12 cellular contexts compared by ENCODE assay signal in the genomic region with DNA sequence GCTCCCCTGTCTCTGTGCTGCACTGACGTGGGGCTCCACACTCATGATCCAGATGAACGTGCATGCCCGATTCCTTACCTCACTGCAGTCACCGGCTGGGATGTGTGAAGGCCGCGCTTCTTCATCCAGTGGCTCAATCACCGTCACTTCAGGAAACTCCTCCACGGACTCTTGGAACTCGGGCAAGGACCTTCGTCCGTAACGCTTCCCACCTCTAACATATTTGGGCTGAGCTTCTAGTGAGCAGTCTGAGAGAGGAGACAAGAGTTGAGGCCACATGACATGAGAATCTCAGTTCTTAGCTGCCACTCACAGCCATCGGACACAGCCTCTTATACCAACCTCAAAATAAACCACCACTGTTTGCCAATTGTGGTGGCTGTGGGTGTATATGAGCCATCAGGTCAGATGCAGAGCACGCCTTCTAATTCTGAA. TPM values are rescaled to one million over a fixed set of nuclear protein-coding genes. Genes with fewer than 3 reads are reported as not detected.
DNase-seq lines count a peak whose midpoint lies in the region; ATAC-seq and TF ChIP-seq lines count a peak whose summit lies in the region.
"Had no signal": no experiment of that assay in that cellular context is flagged by ENCODE, and none has a peak within 500 bp of the region (broad histone marks: within the 10 kb centered on the region; RNA-seq: fewer than 3 reads in every experiment).

No MANE protein-coding gene starts in this region.

- H3K4me3 Mint-ChIP-seq in activated naive CD4-positive, alpha-beta T cell treated with anti-CD3 and anti-CD28 coated beads, Interleukin-2, amount 50 U/mL, for 24 hours = peak overlapping the region; percentile 84

- BruUV-seq in OCI-LY7 (replicated peaks; lab: Mats Ljungman, UMichigan) = no TSS peak

- H3K4me1 Mint-ChIP-seq in activated naive CD4-positive, alpha-beta T cell treated with anti-CD3 and anti-CD28 coated beads, Interleukin-2, amount 50 U/mL, for 24 hours = peaks cover 88% of the 10 kb centered on the region

- H3K79me2 ChIP-seq in OCI-LY7 (ENCODE audit: insufficient read depth, low read depth, low read length) = peaks cover 68% of the 10 kb centered on the region

- DNase-seq in activated naive CD4-positive, alpha-beta T cell treated with Interleukin-2 at 50 U/mL for 16 hours = no peak
- peak; percentile 50 for DNase-seq in OCI-LY7 (ENCODE audit: low spot score)
- peak in 2 of 5 donors; percentile 45 to 50 for DNase-seq in heart left ventricle
- no peak for DNase-seq in omental fat pad (ENCODE audit: low spot score)
- DNase-seq in prostate gland (ENCODE audit: low spot score) = no peak
- DNase-seq: AML-193, aorta, NCI-H146, NCI-H748 treated with DMSO at 0.1 percent for 48 hours had no signal

- H3K36me3 ChIP-seq in OCI-LY7 (ENCODE audit: insufficient read depth, low read length) = peaks cover 50% of the 10 kb centered on the region
- peaks cover 0 to 41% (median 22%) of the 10 kb centered on the region in 9 donors for H3K36me3 ChIP-seq in heart left ventricle
- no peaks in the 10 kb centered on the region for H3K36me3 ChIP-seq in prostate gland

- no peaks in the 10 kb centered on the region for H3K9me2 ChIP-seq in OCI-LY7 (ENCODE audit: insufficient read depth, low read length)

- ATAC-seq in heart left ventricle (peak; percentile 85 to 91 (median 90)), omental fat pad (ENCODE audit: low FRiP score) (no peak), HG03521 (IDR thresholded peaks at IDR 0.05; ENCODE audit: unreplicated experiment) (no peak)

- H3K9me3 ChIP-seq in OCI-LY7 (ENCODE audit: low read length) (no peaks in the 10 kb centered on the region), heart left ventricle (no peaks in the 10 kb centered on the region), prostate gland (no peaks in the 10 kb centered on the region)

- 47 to 74% (median 58%) methylated on average over 14 of the region's 14 CpGs for WGBS in heart left ventricle, 4 donors
- WGBS in prostate gland = 94% methylated on average over 14 of the region's 14 CpGs

- no peaks in the 10 kb centered on the region for H3K9me3 Mint-ChIP-seq in activated naive CD4-positive, alpha-beta T cell treated with anti-CD3 and anti-CD28 coated beads, Interleukin-2, amount 50 U/mL, for 24 hours

- CTCF ChIA-PET in OCI-LY7 (lab: Charles Lee; ENCODE audit: unreplicated experiment) = interaction anchor here (0.6 to 2.8 kb wide), 5 partner anchors 13 to 68 kb away, joined by 3 to 24 read pairs (median 4); no protein-coding TSS in a partner anchor

- no peaks in the 10 kb centered on the region for H3K27me3 ChIP-seq in heart left ventricle
- H3K27me3 ChIP-seq in prostate gland (replicated peaks; ENCODE audit: insufficient read depth) = no peaks in the 10 kb centered on the region

- H3K27me3 Mint-ChIP-seq in activated naive CD4-positive, alpha-beta T cell treated with anti-CD3 and anti-CD28 coated beads, Interleukin-2, amount 50 U/mL, for 24 hours = no peaks in the 10 kb centered on the region

- H3K4me2 ChIP-seq in OCI-LY7 (ENCODE audit: low read length) = peak overlapping the region; percentile 83

- TF ChIP-seq CTCF in OCI-LY7 (conservative IDR thresholded peaks at IDR 0.05; ENCODE audit: low read length) (no peak), heart left ventricle (IDR thresholded peaks at IDR 0.05) (no peak), omental fat pad (IDR thresholded peaks at IDR 0.05) (no peak), prostate gland (IDR thresholded peaks at IDR 0.05) (no peak)

- H3K4me1 ChIP-seq in OCI-LY7 (ENCODE audit: insufficient read depth, low read length, poor library complexity, severe bottlenecking) = peaks cover 100% of the 10 kb centered on the region
- H3K4me1 ChIP-seq in heart left ventricle = peaks cover 0 to 38% (median 5%) of the 10 kb centered on the region in 12 donors
- no peaks in the 10 kb centered on the region for H3K4me1 ChIP-seq in prostate gland (replicated peaks)

- H3K27ac ChIP-seq in OCI-LY7 (ENCODE audit: low read depth, low read length, poor library complexity, severe bottlenecking) (peak overlapping the region; percentile 97), heart left ventricle (peak overlapping the region in 11 of 12 donors; percentile 45 to 85 (median 74)), temporal lobe (ENCODE audit: low read depth, low read length) (peak overlapping the region; percentile 14), prostate gland (no peak overlapping the region)

- TF ChIP-seq POLR2A in heart left ventricle (IDR thresholded peaks at IDR 0.05) (no peak), prostate gland (IDR thresholded peaks at IDR 0.05) (no peak)

- intact Hi-C loops in OCI-LY7 (cut with micrococcal nuclease; ENCODE audit: unreplicated experiment) (loop anchor here (2.0 to 10.0 kb wide), 2 partner anchors 20 to 452 kb away; partner anchors contain the start of gene TMX1), heart left ventricle (cut with DNase I) (loop anchor here in 3 of 10 donors (5.0 to 10.0 kb wide), 4 partner anchors 35 to 70 kb away; partner anchors contain the start of gene NIN (in 1 of the 3)), prostate gland (cut with DNase I) (no loop called here)

- H3K27ac Mint-ChIP-seq in activated naive CD4-positive, alpha-beta T cell treated with anti-CD3 and anti-CD28 coated beads, Interleukin-2, amount 50 U/mL, for 24 hours = peak overlapping the region; percentile 96

- POLR2A ChIA-PET in OCI-LY7 (lab: Charles Lee) = interaction anchor here (0.6 to 18.1 kb wide), 15 partner anchors 14 to 1928 kb away, joined by 3 to 404 read pairs (median 5); partner anchors contain the start of gene NIN

- H3K36me3 Mint-ChIP-seq in activated naive CD4-positive, alpha-beta T cell treated with anti-CD3 and anti-CD28 coated beads, Interleukin-2, amount 50 U/mL, for 24 hours = peaks cover 8% of the 10 kb centered on the region

- no peaks in the 10 kb centered on the region for H4K20me1 ChIP-seq in OCI-LY7 (ENCODE audit: insufficient read depth, low read length)

- H3K4me3 ChIP-seq in OCI-LY7 (ENCODE audit: low read depth, low read length, poor library complexity, severe bottlenecking) = peak overlapping the region; percentile 61
- peak overlapping the region; percentile 1 to 55 (median 40) for H3K4me3 ChIP-seq in heart left ventricle
- no peak overlapping the region for H3K4me3 ChIP-seq in prostate gland

- peak overlapping the region; percentile 18; the same call in 1 of the 2 replicates for H2AFZ ChIP-seq in OCI-LY7 (ENCODE audit: low read length)

RNA-seq across cellular contexts. Expression of gene NIN, which starts 38.3 kb away (rescaled TPM):
- 79.5 and 95.3 TPM in 2 replicates for total RNA-seq in OCI-LY7 (2014; rRNA removed; shearing (Covaris generic))
- 157 and 189 TPM in 2 replicates for total RNA-seq in OCI-LY7 (2022)
- 10 to 100 TPM; 17.9 to 48.3 (median 25.8) TPM for total RNA-seq in heart left ventricle
- polyA plus RNA-seq in heart left ventricle = 10 to 100 TPM; 11.7 to 12.5 TPM
- total RNA-seq in temporal lobe = 43.3 TPM
- 10 to 100 TPM; 23.7 to 51.2 (median 29.5) TPM for total RNA-seq in omental fat pad
- total RNA-seq in prostate gland = 10 to 100 TPM; 14.3 to 20.5 TPM

Comparison
In these comparisons a context has a peak if more than half of its experiments do, and no peak if none do; other contexts are left out.
1. H3K27ac ChIP-seq: peak in OCI-LY7 (single experiment), heart left ventricle (11 of 12) and temporal lobe (single experiment); none in prostate gland (0 of 2).
2. H3K4me3 ChIP-seq: peak in OCI-LY7 (single experiment) and heart left ventricle (12 of 12); none in prostate gland (0 of 2).
3. ATAC-seq: peak in heart left ventricle (4 of 4); none in omental fat pad (single experiment) and HG03521 (single experiment).